13 cellular contexts compared by ENCODE assay signal in genomic region chr15:90065682-90066049, GRCh38. TPM values are rescaled to one million over a fixed set of nuclear protein-coding genes. Genes with fewer than 3 reads are reported as not detected.
A peak's percentile ranks its signal among the peaks of the same experiment; 100 is the strongest.
DNase-seq lines count a peak whose midpoint lies in the region; ATAC-seq and TF ChIP-seq lines count a peak whose summit lies in the region.
"Had no signal": no experiment of that assay in that cellular context is flagged by ENCODE, and none has a peak within 500 bp of the region (broad histone marks: within the 10 kb centered on the region; RNA-seq: fewer than 3 reads in every experiment).

No MANE protein-coding gene starts in this region.

- 73 to 84% methylated on average over 6 to 7 of the region's 7 CpGs for WGBS in body of pancreas, 2 donors
- 70% methylated on average over 5 of the region's 7 CpGs for WGBS in right lobe of liver (ENCODE audit: insufficient coverage, low coverage, low lambda C conversion rate, missing lambda C conversion rate)

- no peak overlapping the region for H3K27ac ChIP-seq in HEK293 (ENCODE audit: extremely low read depth, low read depth, low read length)
- H3K27ac ChIP-seq in body of pancreas = peak overlapping the region; percentile 19 to 93 (median 59)
- H3K27ac ChIP-seq in right lobe of liver = peak overlapping the region in 2 of 3 donors; percentile 45 to 71
- peak overlapping the region; percentile 57 for H3K27ac ChIP-seq in subcutaneous abdominal adipose tissue (ENCODE audit: low read depth, low read length)
- H3K27ac ChIP-seq: foreskin keratinocyte had no signal

- H3K9me3 ChIP-seq in HEK293 (ENCODE audit: control insufficient read depth, insufficient read depth, low read depth, low read length) = no peaks in the 10 kb centered on the region
- H3K9me3 ChIP-seq in body of pancreas = no peaks in the 10 kb centered on the region
- H3K9me3 ChIP-seq in right lobe of liver = no peaks in the 10 kb centered on the region
- no peaks in the 10 kb centered on the region for H3K9me3 ChIP-seq in subcutaneous abdominal adipose tissue (ENCODE audit: control insufficient read depth in 5 of 5, low read length in 5 of 5)

- intact Hi-C loops in body of pancreas (cut with DNase I) (no loop called here), right lobe of liver (cut with DNase I) (loop anchor here in 1 of 2 donors (10.0 kb wide), 1 partner anchor 161 kb away; no protein-coding TSS in a partner anchor), posterior cingulate gyrus (cut with DNase I) (no loop called here)

- TF ChIP-seq CTCF in HEK293 (tag by site-specific recombination; IDR thresholded peaks at IDR 0.05) (no peak), body of pancreas (IDR thresholded peaks at IDR 0.05) (no peak), right lobe of liver (IDR thresholded peaks at IDR 0.05) (no peak)

- peaks cover 4% of the 10 kb centered on the region for H3K4me1 ChIP-seq in HEK293 (ENCODE audit: control insufficient read depth, insufficient read depth, low read length)
- H3K4me1 ChIP-seq in body of pancreas = peaks cover 89% of the 10 kb centered on the region
- H3K4me1 ChIP-seq in right lobe of liver = peaks cover 0 to 7% (median 0%) of the 10 kb centered on the region in 4 donors
- H3K4me1 ChIP-seq in subcutaneous abdominal adipose tissue (ENCODE audit: control insufficient read depth in 5 of 5, insufficient read depth in 5 of 5, low read length in 5 of 5) = peaks cover 8 to 60% (median 48%) of the 10 kb centered on the region in 5 donors

- H3K36me3 ChIP-seq in HEK293 (ENCODE audit: control insufficient read depth in 2 of 2, insufficient read depth in 1 of 2, low read length in 2 of 2) (peaks cover 0 to 9% of the 10 kb centered on the region in 2 experiments; a peak in 1 of 3 replicates), body of pancreas (replicated peaks in 1 of 2; ENCODE audit: insufficient read depth in 1 of 2, low read depth in 2 of 2) (no peaks in the 10 kb centered on the region), right lobe of liver (peaks cover 0 to 4% (median 0%) of the 10 kb centered on the region in 4 donors), subcutaneous abdominal adipose tissue (ENCODE audit: control insufficient read depth in 5 of 5, insufficient read depth in 5 of 5, low read length in 5 of 5) (peaks cover 0 to 20% (median 11%) of the 10 kb centered on the region in 5 donors)

- H3K9ac ChIP-seq in subcutaneous abdominal adipose tissue (ENCODE audit: low read length in 5 of 5) = peak overlapping the region in 3 of 5 donors; percentile 11 to 55 (median 50)

- H3K4me3 ChIP-seq in HEK293 (ENCODE audit: low read depth, low read length) = no peak overlapping the region
- H3K4me3 ChIP-seq in body of pancreas = no peak overlapping the region
- H3K4me3 ChIP-seq in right lobe of liver = no peak overlapping the region
- H3K4me3 ChIP-seq in subcutaneous abdominal adipose tissue (ENCODE audit: low read depth in 1 of 5, low read length in 5 of 5) = peak overlapping the region in 1 of 5 donors; percentile 37

- no peak for DNase-seq in body of pancreas
- DNase-seq in right lobe of liver = no peak
- no peak for DNase-seq in posterior cingulate gyrus
- DNase-seq in NCI-H1417 (lab: John Stamatoyannopoulos, UW) = no peak
- DNase-seq in hippocampal formation (lab: John Stamatoyannopoulos, UW) = no peak
- DNase-seq: activated CD4-positive, alpha-beta T cell treated with anti-CD3 and anti-CD28 coated beads for 36 hours; DMS153; foreskin keratinocyte; SIG-M5 had no signal

- ATAC-seq in body of pancreas = no peak
- no peak for ATAC-seq in right lobe of liver
- no peak for ATAC-seq in HG03196 (IDR thresholded peaks at IDR 0.05; ENCODE audit: unreplicated experiment)
- ATAC-seq: activated CD4-positive, alpha-beta T cell treated with anti-CD3 and anti-CD28 coated beads for 36 hours; activated naive CD4-positive, alpha-beta T cell treated with anti-CD3 and anti-CD28 coated beads, Interleukin-2, amount 50 U/mL, for 72 hours; foreskin keratinocyte had no signal

- no peak for TF ChIP-seq POLR2A in body of pancreas (IDR thresholded peaks at IDR 0.05)
- TF ChIP-seq POLR2A in right lobe of liver (IDR thresholded peaks at IDR 0.05) = no peak

- H3K27me3 ChIP-seq in body of pancreas = no peaks in the 10 kb centered on the region
- H3K27me3 ChIP-seq in right lobe of liver = no peaks in the 10 kb centered on the region
- H3K27me3 ChIP-seq in subcutaneous abdominal adipose tissue (ENCODE audit: control insufficient read depth in 5 of 5, insufficient read depth in 4 of 5, low read length in 5 of 5) = no peaks in the 10 kb centered on the region
- H3K27me3 ChIP-seq: foreskin keratinocyte had no signal

- POLR2A ChIA-PET in HEK293 (lab: Yijun Ruan, JAX) = no interaction called here

- CTCF ChIA-PET in HEK293 (lab: Yijun Ruan, JAX) = interaction anchor here (0.9 to 1.2 kb wide), 2 partner anchors 10 to 178 kb away, joined by 3 to 5 read pairs; no protein-coding TSS in a partner anchor

TF ChIP-seq in HEK293, 187 proteins besides CTCF, POLR2A, EP300 and RAD21:
- TF ChIP-seq ZNF664 (tag by site-specific recombination; IDR thresholded peaks at IDR 0.05) (peak; percentile 14; the same call in 1 of the 2 replicates), ZNF10 (tag by site-specific recombination; IDR thresholded peaks at IDR 0.05) (no peak), ATF2 (tag by site-specific recombination; IDR thresholded peaks at IDR 0.05; ENCODE audit: low read depth) (no peak), ZNF175 (tag by site-specific recombination; IDR thresholded peaks at IDR 0.05) (no peak), ZNF48 (tag by site-specific recombination; IDR thresholded peaks at IDR 0.05) (no peak), ZNF473 (tag by site-specific recombination; IDR thresholded peaks at IDR 0.05) (no peak), ZNF148 (tag by site-specific recombination; IDR thresholded peaks at IDR 0.05; ENCODE audit: borderline replicate concordance) (no peak), ZNF701 (tag by site-specific recombination; IDR thresholded peaks at IDR 0.05) (no peak), ZNF121 (tag by site-specific recombination; IDR thresholded peaks at IDR 0.05) (0 out of 2 replicates have a peak, but pooled peaks have one; percentile 57), ZSCAN18 (tag by site-specific recombination; IDR thresholded peaks at IDR 0.05) (no peak), ZNF510 (tag by site-specific recombination; IDR thresholded peaks at IDR 0.05; ENCODE audit: insufficient replicate concordance) (no peak), ZNF146 (tag by site-specific recombination; IDR thresholded peaks at IDR 0.05) (no peak), ZNF248 (tag by site-specific recombination; IDR thresholded peaks at IDR 0.05) (no peak), KLF7 (tag by site-specific recombination; IDR thresholded peaks at IDR 0.05; ENCODE audit: borderline replicate concordance) (no peak)
TF ChIP-seq in HEK293: peak in this region for 2.

RNA-seq across cellular contexts. Expression of gene IDH2, which starts 36.6 kb away (rescaled TPM):
- 10 to 100 TPM; 77.5 to 78.6 TPM for total RNA-seq in body of pancreas
- 100 to 1,000 TPM; 115 to 371 (median 261) TPM for total RNA-seq in right lobe of liver
